Comparison of ENCODE assay signal across 8 cellular contexts in the genomic region with DNA sequence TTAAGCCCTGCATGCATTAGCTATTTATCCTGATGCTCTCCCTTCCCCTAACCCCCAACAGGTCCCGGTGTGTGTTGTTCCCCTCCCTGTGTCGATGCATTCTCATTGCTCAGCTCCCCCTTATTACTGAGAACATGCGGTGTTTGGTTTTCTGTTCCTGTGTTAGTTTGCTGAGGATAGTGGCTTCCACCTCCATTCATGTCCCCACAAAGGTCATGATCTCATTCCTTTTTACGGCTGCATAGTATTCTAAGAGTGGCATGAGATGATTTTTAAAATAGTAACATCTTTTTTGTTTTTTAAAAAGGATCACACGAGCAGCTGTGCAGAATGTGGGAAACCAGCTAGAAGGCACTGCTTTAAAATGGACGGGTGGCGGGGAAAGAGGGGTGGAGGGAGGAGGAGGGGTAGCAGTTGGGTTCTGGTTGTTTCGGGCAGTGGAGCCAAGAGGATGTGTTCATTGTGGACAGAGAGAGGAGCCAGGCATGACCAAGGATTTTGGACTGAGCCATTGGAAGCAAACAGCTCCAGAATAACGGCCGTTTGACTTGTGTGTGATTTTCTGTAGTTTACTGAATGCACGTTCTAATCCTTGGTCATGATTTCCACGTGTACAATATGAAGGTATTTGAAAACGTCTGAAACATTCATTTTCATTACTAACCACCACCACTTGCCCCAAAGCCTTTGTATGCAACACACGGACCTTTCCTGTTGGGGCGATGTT. TPM values are rescaled to one million over a fixed set of nuclear protein-coding genes. Genes with fewer than 3 reads are reported as not detected.
DNase-seq lines count a peak whose midpoint lies in the region; ATAC-seq, FAIRE-seq and TF ChIP-seq lines count a peak whose summit lies in the region.

No MANE protein-coding gene starts in this region.

- BruUV-seq in K562 (replicated peaks; lab: Mats Ljungman, UMichigan), result no TSS peak

- peak overlapping the region; percentile 91 for H3K4me2 ChIP-seq in K562 (ENCODE audit: insufficient read depth, low read length)

- POLR2A ChIA-PET in AG04450 (lab: Yijun Ruan, JAX), result interaction anchor here (2.3 kb wide), 1 partner anchor 79 kb away, joined by 18 read pairs; the partner anchor contains the start of genes NSUN2 and SRD5A1
- POLR2A ChIA-PET in K562 (lab: Yijun Ruan, JAX), result interaction anchor here (0.6 to 1.6 kb wide), 4 partner anchors 10 to 359 kb away, joined by 3 to 7 read pairs (median 6); partner anchors contain the start of genes NSUN2 and SRD5A1

- TF ChIP-seq CTCF in AG04450 (IDR thresholded peaks at IDR 0.05; ENCODE audit: low read depth, low read length), result no peak
- no peak for TF ChIP-seq CTCF in HFFc6 (IDR thresholded peaks at IDR 0.05)
- peak in 2 of 3 experiments; percentile 19 to 26; a peak in 2 of 6 replicates for TF ChIP-seq CTCF in K562 (IDR thresholded peaks at IDR 0.05 in 2 of 3, conservative IDR thresholded peaks at IDR 0.05 in 1 of 3; ENCODE audit: insufficient read depth in 2 of 3, low read depth in 1 of 3, low read length in 3 of 3)
- TF ChIP-seq CTCF in mesothelial cell of epicardium (IDR thresholded peaks at IDR 0.05; ENCODE audit: unreplicated experiment), result no peak

- H3K27me3 Mint-ChIP-seq in HFFc6 (ENCODE audit: insufficient read depth), result peaks cover 4% of the 10 kb centered on the region
- peaks cover 2% of the 10 kb centered on the region for H3K27me3 Mint-ChIP-seq in mesothelial cell of epicardium (ENCODE audit: low read depth)

- no peaks in the 10 kb centered on the region; the same call in 1 of the 2 replicates for H3K9me3 ChIP-seq in AG04450 (ENCODE audit: control insufficient read depth, insufficient read depth, low read length)
- no peaks in the 10 kb centered on the region for H3K9me3 ChIP-seq in K562 (replicated peaks; ENCODE audit: control insufficient read depth, insufficient read depth, low read depth, low read length)

- no peaks in the 10 kb centered on the region for H3K27me3 ChIP-seq in AG04450 (ENCODE audit: control insufficient read depth, insufficient read depth, low read length)
- H3K27me3 ChIP-seq in K562 (ENCODE audit: control insufficient read depth in 2 of 2, insufficient read depth in 2 of 2, low read length in 2 of 2), result peaks cover 0 to 1% of the 10 kb centered on the region in 2 experiments; a peak in 1 of 5 replicates

- no peak for ATAC-seq in K562

- peaks cover 21% of the 10 kb centered on the region for H4K20me1 ChIP-seq in K562 (replicated peaks; ENCODE audit: control insufficient read depth, insufficient read depth, low read length)

- H3K9me3 Mint-ChIP-seq in HFFc6 (peaks cover 4% of the 10 kb centered on the region; the same call in 1 of the 2 replicates), mesothelial cell of epicardium (no peaks in the 10 kb centered on the region)

- intact Hi-C loops in K562 (cut with micrococcal nuclease), result loop anchor here (10.0 kb wide), 1 partner anchor 337 kb away; the partner anchor contains the start of gene MED10

- H3K36me3 ChIP-seq in K562 (ENCODE audit: control insufficient read depth, insufficient read depth, low read length), result peaks cover 12% of the 10 kb centered on the region; the same call in 2 of the 3 replicates

- H3K36me3 Mint-ChIP-seq in HFFc6 (ENCODE audit: low read depth) (peaks cover 12% of the 10 kb centered on the region), mesothelial cell of epicardium (no peaks in the 10 kb centered on the region)

- H3K4me3 ChIP-seq in AG04450 (ENCODE audit: low read depth, low read length) (peak overlapping the region; percentile 78), K562 (peak overlapping the region; percentile 83)

- H3K9ac ChIP-seq in K562 (ENCODE audit: insufficient read depth in 1 of 2, low read depth in 2 of 2, low read length in 2 of 2), result peak overlapping the region; percentile 95 to 96; a peak in 3 of 4 replicates

- H3K27ac ChIP-seq in AG04450 (ENCODE audit: low read depth, low read length), result peak overlapping the region; percentile 94
- H3K27ac ChIP-seq in K562 (ENCODE audit: extremely low read depth, low read depth, low read length), result peak overlapping the region; percentile 94

- H3K27ac Mint-ChIP-seq in HFFc6 (peak overlapping the region; percentile 97), mesothelial cell of epicardium (peak overlapping the region; percentile 94)

- peaks cover 25% of the 10 kb centered on the region for H3K79me2 ChIP-seq in K562 (ENCODE audit: control insufficient read depth, insufficient read depth, low read length)

- 51% methylated on average over 15 of the region's 15 CpGs for WGBS in K562 (ENCODE audit: insufficient coverage, low coverage, missing lambda C conversion rate)

- no peak for TF ChIP-seq POLR2A in K562 (conservative IDR thresholded peaks at IDR 0.05)

- DNase-seq in AG04450 (ENCODE audit: low read depth, low spot score), result no peak
- no peak for DNase-seq in HFFc6
- DNase-seq in K562 (ENCODE audit: extremely low read depth in 1 of 4, low spot score in 3 of 4), result no peak
- DNase-seq in mesothelial cell of epicardium (ENCODE audit: low spot score in 2 of 2, unreplicated experiment in 2 of 2), result no peak
- no peak for DNase-seq in HUDEP-2 (lab: John Stamatoyannopoulos, UW; ENCODE audit: unreplicated experiment in 76 of 76)
- DNase-seq in NCI-H1105 treated with DMSO at 0.1 percent for 48 hours (lab: John Stamatoyannopoulos, UW), result no peak
- no peak for DNase-seq in NCI-H2171 treated with DMSO at 0.1 percent for 48 hours (lab: John Stamatoyannopoulos, UW)
- no peak for DNase-seq in activated CD4-positive, alpha-beta T cell treated with anti-CD3 and anti-CD28 coated beads for 4 hours

- peak; percentile 32 for FAIRE-seq in K562 (lab: Jason Lieb, UNC)

- peaks cover 21 to 32% of the 10 kb centered on the region in 2 experiments; a peak in 4 of 5 replicates for H3K4me1 ChIP-seq in K562 (replicated peaks in 1 of 2; ENCODE audit: control insufficient read depth in 2 of 2, insufficient read depth in 2 of 2, low read length in 2 of 2)

- CTCF ChIA-PET in AG04450 (lab: Charles Lee), result no interaction called here
- CTCF ChIA-PET in K562 (lab: Yijun Ruan, JAX; ENCODE audit: low intra/inter-chr PET ratio), result no interaction called here

- peaks cover 8% of the 10 kb centered on the region for H3K9me1 ChIP-seq in K562 (ENCODE audit: control insufficient read depth, insufficient read depth, low read length)

- peaks cover 48% of the 10 kb centered on the region for H3K4me1 Mint-ChIP-seq in HFFc6 (ENCODE audit: low read depth)
- H3K4me1 Mint-ChIP-seq in mesothelial cell of epicardium, result peaks cover 25% of the 10 kb centered on the region

- no peak for TF ChIP-seq EP300 in K562 (IDR thresholded peaks at IDR 0.05; ENCODE audit: low read length)

- peak overlapping the region; percentile 90 for H3K4me3 Mint-ChIP-seq in HFFc6
- H3K4me3 Mint-ChIP-seq in mesothelial cell of epicardium, result peak overlapping the region; percentile 81

- TF ChIP-seq RAD21 in K562 (CRISPR knock-in tag; conservative IDR thresholded peaks at IDR 0.05 in 1 of 2, IDR thresholded peaks at IDR 0.05 in 1 of 2), result 0 out of 4 replicates have a peak, but pooled peaks of 1 of the 2 experiments have one; percentile 11

- peak overlapping the region; percentile 85 for H2AFZ ChIP-seq in K562 (ENCODE audit: low read depth, low read length)

- in situ Hi-C loops in K562 (cut with MboI), result no loop called here

TF ChIP-seq in K562, 482 proteins besides CTCF, POLR2A, EP300 and RAD21 (continues in another document):
- TF ChIP-seq HNRNPL (IDR thresholded peaks at IDR 0.05; ENCODE audit: low read depth, low read length), result no peak
- TF ChIP-seq ZNF431 (CRISPR knock-in tag; IDR thresholded peaks at IDR 0.05), result 0 out of 2 replicates have a peak, but pooled peaks have one; percentile 29
- TF ChIP-seq ZNF75A (CRISPR knock-in tag; IDR thresholded peaks at IDR 0.05), result no peak
- peak; percentile 52 for TF ChIP-seq ZNF146 (CRISPR knock-in tag; IDR thresholded peaks at IDR 0.05; ENCODE audit: unreplicated experiment)
- no peak for TF ChIP-seq GTF2E2 (tag; IDR thresholded peaks at IDR 0.05)
- 0 out of 4 replicates have a peak, but pooled peaks of 1 of the 2 experiments have one; percentile 12 for TF ChIP-seq FOXK2 (conservative IDR thresholded peaks at IDR 0.05 in 1 of 2, IDR thresholded peaks at IDR 0.05 in 1 of 2; ENCODE audit: low read depth in 2 of 2)
- 0 out of 2 replicates have a peak, but pooled peaks have one; percentile 13 for TF ChIP-seq SMARCA4 (IDR thresholded peaks at IDR 0.05)
- TF ChIP-seq EP400 (IDR thresholded peaks at IDR 0.05), result no peak
- TF ChIP-seq PHTF2 (CRISPR knock-in tag; IDR thresholded peaks at IDR 0.05), result no peak
- no peak for TF ChIP-seq ZNF134 (CRISPR knock-in tag; conservative IDR thresholded peaks at IDR 0.05)
- TF ChIP-seq BRF1 (IDR thresholded peaks at IDR 0.05; ENCODE audit: borderline replicate concordance, extremely low read depth, insufficient read length), result no peak

RNA-seq across cellular contexts. Expression of gene TENT4A, which starts 1.7 kb away (rescaled TPM):
- polyA plus RNA-seq in AG04450 (2011; rRNA removed) (4.0 and 7.3 TPM in 2 replicates), K562 (2011; rRNA removed) (7.4 and 8.2 TPM in 2 replicates), K562 (2014; fragmentation: Illumina TruSeq; extraction: Trizol) (25.7 and 27.3 TPM in 2 replicates), K562 (2014; fragmentation: Nextera tagmentation; extraction: Ambion mirVana) (1 to 10 TPM; 1.3 to 1.6 TPM), K562 (2014; rRNA removed) (18.8 and 20.3 TPM in 2 replicates)
- 12.2 and 12.3 TPM in 2 replicates for polyA minus RNA-seq in AG04450 (2011; rRNA and poly(A)+ RNA removed)
- 10 to 100 TPM; 19.8 to 23.8 (median 21.7) TPM for total RNA-seq in HFFc6 (2021; fragmentation: NEBNext Ultra II Directional; extraction: Animal tissue kit (Norgen Biotek cat#: 25700))
- total RNA-seq in K562 (2011; cell fraction: chromatin; rRNA removed; ENCODE audit: low replicate concordance), result 144 and 165 TPM in 2 replicates
- 58.9 and 66.3 TPM in 2 replicates for total RNA-seq in K562 (2011; cell fraction: nucleolus; rRNA removed)
- 88.6 and 115 TPM in 2 replicates for total RNA-seq in K562 (2011; cell fraction: nucleoplasm; rRNA removed)
- total RNA-seq in K562 (2014; rRNA removed) (10.9 and 16.5 TPM in 2 replicates), K562 (2014; rRNA removed; fragmentation: Illumina TruSeq; extraction: Trizol) (11.6 and 13.0 TPM in 2 replicates), K562 (2015; rRNA removed; fragmentation: Illumina TruSeq; extraction: Trizol) (14.9 and 17.7 TPM in 2 replicates), K562 (2021) (24.0 and 26.6 TPM in 2 replicates), mesothelial cell of epicardium (38.0 to 46.3 TPM (median 45.7 TPM) in 3 replicates)
- 4.4 and 5.5 TPM in 2 replicates for polyA plus RNA-seq in K562 (2011; cell fraction: cytosol; rRNA removed)
- 76.9 and 93.7 TPM in 2 replicates for polyA plus RNA-seq in K562 (2011; cell fraction: nucleus; rRNA removed)
- 14.4 and 14.7 TPM in 2 replicates for polyA plus RNA-seq in K562 (2012)
- polyA minus RNA-seq in K562 (2011; rRNA and poly(A)+ RNA removed), result 14.8 and 19.0 TPM in 2 replicates
- 7.3 and 8.5 TPM in 2 replicates for polyA minus RNA-seq in K562 (2011; cell fraction: cytosol; rRNA and poly(A)+ RNA removed)
- polyA minus RNA-seq in K562 (2011; cell fraction: nucleus; rRNA and poly(A)+ RNA removed), result 41.6 and 56.6 TPM in 2 replicates

Comparison
In these comparisons a context has a peak if more than half of its experiments do, and no peak if none do; other contexts are left out.
1. CTCF ChIP-seq: peak in K562 (2 of 3); none in AG04450 (single experiment), HFFc6 (single experiment) and mesothelial cell of epicardium (single experiment).